In the genomic region with DNA sequence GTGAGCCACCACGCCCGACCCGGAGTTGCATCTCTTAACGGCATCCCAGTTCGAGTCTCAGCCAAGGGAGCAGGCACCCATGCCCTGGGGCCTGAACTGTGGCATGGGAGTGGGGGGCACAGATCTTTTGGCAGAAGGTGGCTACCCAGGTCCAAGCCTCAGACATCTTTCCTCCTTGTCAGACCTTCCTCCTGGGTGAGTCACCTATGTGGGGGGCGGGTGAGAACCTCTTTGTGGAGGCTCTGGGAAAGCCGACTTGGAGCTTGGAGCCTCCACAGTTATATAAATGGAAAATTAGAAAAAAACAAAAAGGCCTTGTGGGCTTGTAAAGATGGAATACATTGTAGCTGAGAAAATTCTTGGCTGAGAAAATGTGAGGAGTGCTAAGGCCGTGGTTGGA, we compare ENCODE assay signal across 11 cellular contexts.
DNase-seq lines count a peak whose midpoint lies in the region; ATAC-seq and TF ChIP-seq lines count a peak whose summit lies in the region.
"Had no signal": no experiment of that assay in that cellular context is flagged by ENCODE, and none has a peak within 500 bp of the region (broad histone marks: within the 10 kb centered on the region; RNA-seq: fewer than 3 reads in every experiment).

No MANE protein-coding gene starts in this region.

- TF ChIP-seq CTCF in glutamatergic neuron (IDR thresholded peaks at IDR 0.05; ENCODE audit: partially characterized antibody, unreplicated experiment) (no peak), testis (IDR thresholded peaks at IDR 0.05) (no peak), psoas muscle (IDR thresholded peaks at IDR 0.05) (no peak)

- no peaks in the 10 kb centered on the region for H3K9me3 Mint-ChIP-seq in activated T-cell treated with anti-CD3 and anti-CD28 coated beads, Interleukin-2, amount 50 U/mL, for 72 hours
- H3K9me3 Mint-ChIP-seq in activated naive CD8-positive, alpha-beta T cell (ENCODE audit: low read depth): no peaks in the 10 kb centered on the region
- H3K9me3 Mint-ChIP-seq in glutamatergic neuron (ENCODE audit: unreplicated experiment): peaks cover 4% of the 10 kb centered on the region

- H3K9me3 ChIP-seq in testis (no peaks in the 10 kb centered on the region), psoas muscle (no peaks in the 10 kb centered on the region)
- H3K9me3 ChIP-seq: HAP-1 had no signal

- no peaks in the 10 kb centered on the region for H3K27me3 ChIP-seq in testis
- no peaks in the 10 kb centered on the region for H3K27me3 ChIP-seq in psoas muscle (ENCODE audit: insufficient read depth in 3 of 3, low read length in 2 of 3)

- peak overlapping the region in 1 of 2 donors; percentile 51 for H3K4me3 Mint-ChIP-seq in activated T-cell treated with anti-CD3 and anti-CD28 coated beads, Interleukin-2, amount 50 U/mL, for 72 hours
- H3K4me3 Mint-ChIP-seq in activated naive CD8-positive, alpha-beta T cell: no peak overlapping the region
- H3K4me3 Mint-ChIP-seq in glutamatergic neuron (ENCODE audit: unreplicated experiment): no peak overlapping the region

- H3K4me3 ChIP-seq in testis (no peak overlapping the region), psoas muscle (no peak overlapping the region)
- H3K4me3 ChIP-seq: HAP-1 had no signal

- no peak for TF ChIP-seq POLR2A in testis (IDR thresholded peaks at IDR 0.05)

- H3K36me3 Mint-ChIP-seq in activated T-cell treated with anti-CD3 and anti-CD28 coated beads, Interleukin-2, amount 50 U/mL, for 72 hours (ENCODE audit: insufficient read depth in 2 of 2): no peaks in the 10 kb centered on the region
- no peaks in the 10 kb centered on the region for H3K36me3 Mint-ChIP-seq in activated naive CD8-positive, alpha-beta T cell
- no peaks in the 10 kb centered on the region for H3K36me3 Mint-ChIP-seq in glutamatergic neuron (ENCODE audit: unreplicated experiment)

- H3K4me1 ChIP-seq in testis: peaks cover 50% of the 10 kb centered on the region
- no peaks in the 10 kb centered on the region for H3K4me1 ChIP-seq in psoas muscle
- H3K4me1 ChIP-seq: HAP-1 had no signal

- 58 to 67% methylated on average over 8 of the region's 8 CpGs for WGBS in testis, 2 donors
- 81 to 89% (median 81%) methylated on average over 8 of the region's 8 CpGs for WGBS in psoas muscle, 3 donors

- intact Hi-C loops in testis (cut with DNase I; ENCODE audit: low total_unique reads): no loop called here
- intact Hi-C loops in psoas muscle (cut with DNase I): loop anchor here in 1 of 2 donors (5.0 kb wide), 1 partner anchor 447 kb away; no protein-coding TSS in a partner anchor

- ATAC-seq in activated T-cell treated with anti-CD3 and anti-CD28 coated beads, Interleukin-2, amount 50 U/mL, for 72 hours (replicated peaks in 1 of 2): no peak
- no peak for ATAC-seq in psoas muscle

- H3K36me3 ChIP-seq in testis (ENCODE audit: low read depth, missing control alignments) (no peaks in the 10 kb centered on the region), psoas muscle (ENCODE audit: insufficient read depth in 1 of 2, low read depth in 1 of 2) (no peaks in the 10 kb centered on the region)
- H3K36me3 ChIP-seq: HAP-1 had no signal

- H3K27ac Mint-ChIP-seq in activated T-cell treated with anti-CD3 and anti-CD28 coated beads, Interleukin-2, amount 50 U/mL, for 72 hours: peak overlapping the region; percentile 96
- peak overlapping the region; percentile 22 for H3K27ac Mint-ChIP-seq in activated naive CD8-positive, alpha-beta T cell
- peak overlapping the region; percentile 59 for H3K27ac Mint-ChIP-seq in glutamatergic neuron (ENCODE audit: unreplicated experiment)

- peak overlapping the region; percentile 69 to 83 for H3K27ac ChIP-seq in testis
- no peak overlapping the region for H3K27ac ChIP-seq in psoas muscle

- no peak for DNase-seq in activated T-cell treated with anti-CD3 and anti-CD28 coated beads, Interleukin-2, amount 50 U/mL, for 72 hours
- DNase-seq in activated T-cell treated with anti-CD3 and anti-CD28 coated beads, Interleukin-2, amount 50 U/mL, for 1 hour: no peak
- DNase-seq in glutamatergic neuron (no peak), testis (peak; percentile 40), psoas muscle (no peak), DMS79 treated with DMSO at 0.1 percent for 48 hours (lab: John Stamatoyannopoulos, UW) (no peak), NCI-H510A treated with DMSO at 0.1 percent for 48 hours (lab: John Stamatoyannopoulos, UW) (no peak)
- DNase-seq: activated naive CD4-positive, alpha-beta T cell treated with anti-CD3 and anti-CD28 coated beads, Interleukin-2, amount 50 U/mL, for 16 hours; NCI-H2227 treated with DMSO at 0.1 percent for 48 hours had no signal

- H3K27me3 Mint-ChIP-seq in activated T-cell treated with anti-CD3 and anti-CD28 coated beads, Interleukin-2, amount 50 U/mL, for 72 hours (ENCODE audit: low read depth): no peaks in the 10 kb centered on the region
- no peaks in the 10 kb centered on the region for H3K27me3 Mint-ChIP-seq in activated naive CD8-positive, alpha-beta T cell
- no peaks in the 10 kb centered on the region for H3K27me3 Mint-ChIP-seq in glutamatergic neuron (ENCODE audit: unreplicated experiment)

- peaks cover 72% of the 10 kb centered on the region for H3K4me1 Mint-ChIP-seq in activated T-cell treated with anti-CD3 and anti-CD28 coated beads, Interleukin-2, amount 50 U/mL, for 72 hours (ENCODE audit: low read depth)
- H3K4me1 Mint-ChIP-seq in activated naive CD8-positive, alpha-beta T cell (ENCODE audit: low read depth): peaks cover 15% of the 10 kb centered on the region
- peaks cover 29% of the 10 kb centered on the region for H3K4me1 Mint-ChIP-seq in glutamatergic neuron (ENCODE audit: low read depth, unreplicated experiment)

Comparison
In these comparisons a context has a peak if more than half of its experiments do, and no peak if none do; other contexts are left out.
1. H3K27ac Mint-ChIP-seq: peak in every context shown above with its lines; median percentile 96 in activated T-cell treated with anti-CD3 and anti-CD28 coated beads, Interleukin-2, amount 50 U/mL, for 72 hours; 59 in glutamatergic neuron; 22 in activated naive CD8-positive, alpha-beta T cell.